Comparison of ENCODE assay signal across 9 cellular contexts in genomic region chr11:65695459-65696241, GRCh38. TPM values are rescaled to one million over a fixed set of nuclear protein-coding genes. Genes with fewer than 3 reads are reported as not detected.
DNase-seq lines count a peak whose midpoint lies in the region; ATAC-seq and TF ChIP-seq lines count a peak whose summit lies in the region.
"Had no signal": no experiment of that assay in that cellular context is flagged by ENCODE, and none has a peak within 500 bp of the region (broad histone marks: within the 10 kb centered on the region; RNA-seq: fewer than 3 reads in every experiment).

No MANE protein-coding gene starts in this region.

- POLR2A ChIA-PET in GM10248 (lab: Yijun Ruan, JAX) = no interaction called here

- TF ChIP-seq CTCF in GM10248 (IDR thresholded peaks at IDR 0.05; ENCODE audit: control extremely low read depth, extremely low read depth, low read depth, missing control alignments) = no peak

- CTCF ChIA-PET in GM10248 (lab: Yijun Ruan, JAX) = interaction anchor here (1.1 to 1.5 kb wide), 5 partner anchors 10 to 28 kb away, joined by 3 to 9 read pairs (median 4); partner anchors contain the start of gene KAT5

- DNase-seq in C1 segment of cervical spinal cord (lab: John Stamatoyannopoulos, UW) (peak in 9 of 14 donors; percentile 9 to 64 (median 39)), NCI-H187 treated with DMSO at 0.1 percent for 48 hours (lab: John Stamatoyannopoulos, UW) (peak; percentile 19), astrocyte of the hippocampus (ENCODE audit: low read depth, low spot score) (peak; percentile 18), left colon (peak; percentile 76 to 86), Kasumi-1 (lab: John Stamatoyannopoulos, UW) (no peak), T-helper 9 cell (no peak), GM10248 (ENCODE audit: extremely low spot score) (no peak), HCEC 1CT (no peak)
- DNase-seq: stimulated activated naive CD4-positive, alpha-beta T cell had no signal

- peak; percentile 80 for ATAC-seq in left colon

- intact Hi-C loops in left colon (cut with DNase I, micrococcal nuclease) = no loop called here

RNA-seq across cellular contexts. Expression of gene KAT5, which starts 16.4 kb away (rescaled TPM):
- total RNA-seq in left colon = 10 to 100 TPM; 70.8 to 72.3 TPM

RNA-seq across cellular contexts. Expression of gene RNASEH2C, which starts 24.9 kb away (rescaled TPM):
- 10 to 100 TPM; 23.7 to 31.2 TPM for total RNA-seq in left colon

RNA-seq across cellular contexts. Expression of gene RELA, which starts 32.9 kb away (rescaled TPM):
- total RNA-seq in left colon = 10 to 100 TPM; 57.6 to 62.9 TPM

RNA-seq across cellular contexts. Expression of gene SIPA1, which starts 57.7 kb away (rescaled TPM):
- total RNA-seq in left colon = 10 to 100 TPM; 25.5 to 34.3 TPM

Comparison
In these comparisons a context has a peak if more than half of its experiments do, and no peak if none do; other contexts are left out.
1. DNase-seq: peak in C1 segment of cervical spinal cord (9 of 14), NCI-H187 treated with DMSO at 0.1 percent for 48 hours (single experiment), astrocyte of the hippocampus (single experiment) and left colon (2 of 2); none in Kasumi-1 (0 of 2), T-helper 9 cell (single experiment), GM10248 (single experiment) and HCEC 1CT (single experiment).